ENCODE assay signal across 13 cellular contexts in genomic region chr1:151259351-151259750, GRCh38. TPM values are rescaled to one million over a fixed set of nuclear protein-coding genes. Genes with fewer than 3 reads are reported as not detected.
DNase-seq lines count a peak whose midpoint lies in the region; ATAC-seq and TF ChIP-seq lines count a peak whose summit lies in the region.
"Had no signal": no experiment of that assay in that cellular context is flagged by ENCODE, and none has a peak within 500 bp of the region (broad histone marks: within the 10 kb centered on the region; RNA-seq: fewer than 3 reads in every experiment).

No MANE protein-coding gene starts in this region.

- no peak overlapping the region for H3K4me3 ChIP-seq in HEK293 (ENCODE audit: low read depth, low read length)

- no peak overlapping the region for H3K4me3 Mint-ChIP-seq in activated T-cell treated with anti-CD3 and anti-CD28 coated beads, Interleukin-2, amount 50 U/mL, for 72 hours
- no peak overlapping the region for H3K4me3 Mint-ChIP-seq in activated T-cell treated with anti-CD3 and anti-CD28 coated beads, Interleukin-2, amount 50 U/mL, for 4 hours
- H3K4me3 Mint-ChIP-seq: CD4-positive, alpha-beta T cell; H9 had no signal

- CTCF ChIA-PET in HEK293 (lab: Yijun Ruan, JAX), result no interaction called here
- CTCF ChIA-PET in RWPE1 (lab: Yijun Ruan, JAX), result interaction anchor here (0.6 kb wide), 2 partner anchors 44 to 79 kb away, joined by 3 read pairs; no protein-coding TSS in a partner anchor

- ATAC-seq in activated T-cell treated with anti-CD3 and anti-CD28 coated beads, Interleukin-2, amount 50 U/mL, for 72 hours (replicated peaks in 1 of 2), result no peak
- no peak for ATAC-seq in activated T-cell treated with anti-CD3 and anti-CD28 coated beads, Interleukin-2, amount 50 U/mL, for 4 hours
- ATAC-seq in foreskin keratinocyte, result no peak
- no peak for ATAC-seq in GM21619 (IDR thresholded peaks at IDR 0.05; ENCODE audit: unreplicated experiment)

- TF ChIP-seq CTCF in HEK293 (tag by site-specific recombination; IDR thresholded peaks at IDR 0.05) (no peak), RWPE1 (conservative IDR thresholded peaks at IDR 0.05; ENCODE audit: low read depth) (no peak), foreskin keratinocyte (conservative IDR thresholded peaks at IDR 0.05) (no peak)

- peak overlapping the region; percentile 24 for H3K27ac Mint-ChIP-seq in activated T-cell treated with anti-CD3 and anti-CD28 coated beads, Interleukin-2, amount 50 U/mL, for 72 hours
- H3K27ac Mint-ChIP-seq: CD4-positive, alpha-beta T cell; H9 had no signal

- H3K27me3 ChIP-seq in foreskin keratinocyte, result no peaks in the 10 kb centered on the region
- H3K27me3 ChIP-seq: BE2C had no signal

- H3K27ac ChIP-seq in HEK293 (ENCODE audit: extremely low read depth, low read depth, low read length), result no peak overlapping the region
- peak overlapping the region; percentile 73 for H3K27ac ChIP-seq in RWPE1
- H3K27ac ChIP-seq in foreskin keratinocyte, result no peak overlapping the region

- H3K36me3 Mint-ChIP-seq in activated T-cell treated with anti-CD3 and anti-CD28 coated beads, Interleukin-2, amount 50 U/mL, for 72 hours (ENCODE audit: insufficient read depth in 2 of 2), result peaks cover 10 to 23% of the 10 kb centered on the region in 2 donors
- peaks cover 17% of the 10 kb centered on the region for H3K36me3 Mint-ChIP-seq in activated T-cell treated with anti-CD3 and anti-CD28 coated beads, Interleukin-2, amount 50 U/mL, for 4 hours (ENCODE audit: insufficient read depth)

- POLR2A ChIA-PET in HEK293 (lab: Yijun Ruan, JAX) (interaction anchor here (1.2 to 1.4 kb wide), 2 partner anchors 22 to 70 kb away, joined by 3 to 4 read pairs; partner anchors contain the start of genes VPS72 and ZNF687), RWPE1 (lab: Yijun Ruan, JAX; ENCODE audit: low non-redundant PET) (no interaction called here)

- H3K4me1 Mint-ChIP-seq in activated T-cell treated with anti-CD3 and anti-CD28 coated beads, Interleukin-2, amount 50 U/mL, for 72 hours (ENCODE audit: low read depth), result peaks cover 31% of the 10 kb centered on the region
- H3K4me1 Mint-ChIP-seq in activated T-cell treated with anti-CD3 and anti-CD28 coated beads, Interleukin-2, amount 50 U/mL, for 4 hours (ENCODE audit: low read depth), result peaks cover 30% of the 10 kb centered on the region

- no peaks in the 10 kb centered on the region for H3K27me3 Mint-ChIP-seq in activated T-cell treated with anti-CD3 and anti-CD28 coated beads, Interleukin-2, amount 50 U/mL, for 72 hours (ENCODE audit: low read depth)
- H3K27me3 Mint-ChIP-seq in activated T-cell treated with anti-CD3 and anti-CD28 coated beads, Interleukin-2, amount 50 U/mL, for 4 hours (ENCODE audit: low read depth), result no peaks in the 10 kb centered on the region

- H3K9me3 Mint-ChIP-seq in activated T-cell treated with anti-CD3 and anti-CD28 coated beads, Interleukin-2, amount 50 U/mL, for 72 hours, result no peaks in the 10 kb centered on the region
- no peaks in the 10 kb centered on the region for H3K9me3 Mint-ChIP-seq in activated T-cell treated with anti-CD3 and anti-CD28 coated beads, Interleukin-2, amount 50 U/mL, for 4 hours
- H3K9me3 Mint-ChIP-seq: CD4-positive, alpha-beta T cell; H9 had no signal

- DNase-seq in activated T-cell treated with anti-CD3 and anti-CD28 coated beads, Interleukin-2, amount 50 U/mL, for 72 hours, result no peak
- no peak for DNase-seq in activated T-cell treated with anti-CD3 and anti-CD28 coated beads, Interleukin-2, amount 50 U/mL, for 4 hours
- no peak for DNase-seq in RWPE1 (ENCODE audit: low spot score)
- DNase-seq in foreskin keratinocyte, result peak; percentile 40 to 65
- no peak for DNase-seq in NCI-H2171 (lab: John Stamatoyannopoulos, UW)
- no peak for DNase-seq in CD1c-positive myeloid dendritic cell (ENCODE audit: extremely low spot score)
- DNase-seq: BE2C; C1 segment of cervical spinal cord; Caco-2; CD4-positive, alpha-beta T cell; H9 had no signal

- H3K36me3 ChIP-seq in HEK293 (ENCODE audit: control insufficient read depth in 2 of 2, insufficient read depth in 1 of 2, low read length in 2 of 2), result peaks cover 22 to 30% of the 10 kb centered on the region in 2 experiments; a peak in 2 of 3 replicates

- H3K9me3 ChIP-seq in HEK293 (ENCODE audit: control insufficient read depth, insufficient read depth, low read depth, low read length), result no peaks in the 10 kb centered on the region
- H3K9me3 ChIP-seq: BE2C, Caco-2 had no signal

- H3K4me1 ChIP-seq in HEK293 (ENCODE audit: control insufficient read depth, insufficient read depth, low read length) (peaks cover 2% of the 10 kb centered on the region; the same call in 1 of the 2 replicates), foreskin keratinocyte (no peaks in the 10 kb centered on the region)
- H3K4me1 ChIP-seq: Caco-2 had no signal

TF ChIP-seq in HEK293, 187 proteins besides CTCF, POLR2A, EP300 and RAD21 (continues in another document):
- TF ChIP-seq ZBTB21 (tag by site-specific recombination; IDR thresholded peaks at IDR 0.05) (no peak), ZNF157 (tag by site-specific recombination; IDR thresholded peaks at IDR 0.05) (no peak), ZNF146 (tag by site-specific recombination; IDR thresholded peaks at IDR 0.05) (no peak), ZNF704 (tag by site-specific recombination; IDR thresholded peaks at IDR 0.05) (no peak), ZNF488 (tag by site-specific recombination; IDR thresholded peaks at IDR 0.05) (no peak), IKZF3 (tag by site-specific recombination; IDR thresholded peaks at IDR 0.05) (0 out of 2 replicates have a peak, but pooled peaks have one; percentile 36), ZFP69B (tag by site-specific recombination; IDR thresholded peaks at IDR 0.05) (no peak), ZNF558 (tag by site-specific recombination; IDR thresholded peaks at IDR 0.05) (no peak), PRDM4 (tag by site-specific recombination; IDR thresholded peaks at IDR 0.05) (no peak), ZBTB1 (tag by site-specific recombination; IDR thresholded peaks at IDR 0.05) (no peak), KLF10 (tag by site-specific recombination; IDR thresholded peaks at IDR 0.05) (no peak), ZEB2 (tag by site-specific recombination; IDR thresholded peaks at IDR 0.05) (no peak), ZNF248 (tag by site-specific recombination; IDR thresholded peaks at IDR 0.05) (no peak)
- TF ChIP-seq, protein P1, sequence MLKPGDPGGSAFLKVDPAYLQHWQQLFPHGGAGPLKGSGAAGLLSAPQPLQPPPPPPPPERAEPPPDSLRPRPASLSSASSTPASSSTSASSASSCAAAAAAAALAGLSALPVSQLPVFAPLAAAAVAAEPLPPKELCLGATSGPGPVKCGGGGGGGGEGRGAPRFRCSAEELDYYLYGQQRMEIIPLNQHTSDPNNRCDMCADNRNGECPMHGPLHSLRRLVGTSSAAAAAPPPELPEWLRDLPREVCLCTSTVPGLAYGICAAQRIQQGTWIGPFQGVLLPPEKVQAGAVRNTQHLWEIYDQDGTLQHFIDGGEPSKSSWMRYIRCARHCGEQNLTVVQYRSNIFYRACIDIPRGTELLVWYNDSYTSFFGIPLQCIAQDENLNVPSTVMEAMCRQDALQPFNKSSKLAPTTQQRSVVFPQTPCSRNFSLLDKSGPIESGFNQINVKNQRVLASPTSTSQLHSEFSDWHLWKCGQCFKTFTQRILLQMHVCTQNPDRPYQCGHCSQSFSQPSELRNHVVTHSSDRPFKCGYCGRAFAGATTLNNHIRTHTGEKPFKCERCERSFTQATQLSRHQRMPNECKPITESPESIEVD (tag by site-specific recombination; IDR thresholded peaks at IDR 0.05), result peak; percentile 61; the same call in 1 of the 2 replicates

RNA-seq across cellular contexts. Expression of gene PSMD4, which starts 4.8 kb away (rescaled TPM):
- total RNA-seq in activated T-cell treated with anti-CD3 and anti-CD28 coated beads, Interleukin-2, amount 50 U/mL, for 72 hours, result 100 to 1,000 TPM; 168 to 205 TPM
- total RNA-seq in activated T-cell treated with anti-CD3 and anti-CD28 coated beads, Interleukin-2, amount 50 U/mL, for 4 hours, result 100 to 1,000 TPM; 336 to 368 (median 350) TPM
- total RNA-seq in foreskin keratinocyte, result 216 and 258 TPM in 2 replicates
- 229 TPM in 2 replicates for polyA plus RNA-seq in foreskin keratinocyte

RNA-seq across cellular contexts. Expression of gene ZNF687, which starts 22.7 kb away (rescaled TPM):
- total RNA-seq in activated T-cell treated with anti-CD3 and anti-CD28 coated beads, Interleukin-2, amount 50 U/mL, for 72 hours, result 10 to 100 TPM; 39.9 to 40.3 TPM
- total RNA-seq in activated T-cell treated with anti-CD3 and anti-CD28 coated beads, Interleukin-2, amount 50 U/mL, for 4 hours, result 10 to 100 TPM; 25.3 to 27.5 (median 25.9) TPM
- 14.4 and 17.6 TPM in 2 replicates for total RNA-seq in foreskin keratinocyte
- 8.6 and 9.7 TPM in 2 replicates for polyA plus RNA-seq in foreskin keratinocyte

Comparison
In these comparisons a context has a peak if more than half of its experiments do, and no peak if none do; other contexts are left out.
1. DNase-seq: peak in foreskin keratinocyte (2 of 2); none in activated T-cell treated with anti-CD3 and anti-CD28 coated beads, Interleukin-2, amount 50 U/mL, for 72 hours (0 of 2), activated T-cell treated with anti-CD3 and anti-CD28 coated beads, Interleukin-2, amount 50 U/mL, for 4 hours (single experiment), RWPE1 (single experiment), NCI-H2171 (single experiment) and CD1c-positive myeloid dendritic cell (single experiment).